In the genomic region with DNA sequence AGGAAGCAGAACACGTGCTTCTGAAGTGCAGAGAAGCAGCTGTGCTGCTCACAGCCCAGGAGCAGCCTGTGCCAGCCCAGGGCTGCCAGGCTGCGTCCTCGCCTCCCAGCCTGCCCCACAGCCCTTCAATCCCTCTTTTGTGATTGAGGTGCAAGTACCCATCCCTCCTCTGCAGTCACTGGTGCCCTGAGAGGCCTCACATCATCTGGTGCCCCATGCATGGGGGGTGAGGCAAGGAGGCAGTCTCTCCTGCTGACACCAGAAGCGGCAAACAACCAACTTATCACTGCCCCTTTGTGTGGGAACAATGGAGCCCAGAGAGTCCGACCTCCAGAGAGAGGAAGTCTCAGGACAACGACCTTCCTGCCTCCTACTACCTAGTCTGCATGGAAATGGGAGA, we compare ENCODE assay signal across 31 cellular contexts. TPM values are rescaled to one million over a fixed set of nuclear protein-coding genes. Genes with fewer than 3 reads are reported as not detected.
DNase-seq lines count a peak whose midpoint lies in the region; ATAC-seq, FAIRE-seq and TF ChIP-seq lines count a peak whose summit lies in the region.
"Had no signal": no experiment of that assay in that cellular context is flagged by ENCODE, and none has a peak within 500 bp of the region (broad histone marks: within the 10 kb centered on the region; RNA-seq: fewer than 3 reads in every experiment).

No MANE protein-coding gene starts in this region.

- H3K4me2 ChIP-seq in A549: no peak overlapping the region

- peak; percentile 32 to 33; a peak in 2 of 6 replicates for ATAC-seq in A549
- no peak for ATAC-seq in GM18505 (IDR thresholded peaks at IDR 0.05; ENCODE audit: unreplicated experiment)
- ATAC-seq: gastrocnemius medialis, HCT116, left lung, natural killer cell, pancreas, right lobe of liver had no signal

- TF ChIP-seq CTCF in A549 (IDR thresholded peaks at IDR 0.05) (no peak), thyroid gland (IDR thresholded peaks at IDR 0.05) (no peak)

- no peak for TF ChIP-seq EP300 in A549 (IDR thresholded peaks at IDR 0.05)

- no peaks in the 10 kb centered on the region for H3K36me3 ChIP-seq in thyroid gland
- H3K36me3 ChIP-seq: ascending aorta, BE2C, gastrocnemius medialis, left lung, pancreas, right lobe of liver had no signal

- FAIRE-seq in A549 (lab: Jason Lieb, UNC): no peak
- FAIRE-seq: A204.1, pancreas, RCC 7860 had no signal

- POLR2A ChIA-PET in A549 (lab: Yijun Ruan, JAX): no interaction called here

- CTCF ChIA-PET in A549 (lab: Yijun Ruan, JAX): no interaction called here

- no peak for TF ChIP-seq RAD21 in A549 (conservative IDR thresholded peaks at IDR 0.05 in 1 of 2, IDR thresholded peaks at IDR 0.05 in 1 of 2)

- H3K4me1 ChIP-seq in A549 (no peaks in the 10 kb centered on the region), thyroid gland (no peaks in the 10 kb centered on the region)
- H3K4me1 ChIP-seq: ascending aorta, gastrocnemius medialis, left lung, pancreas, right lobe of liver had no signal

- intact Hi-C loops in thyroid gland (cut with DNase I): no loop called here

- no peaks in the 10 kb centered on the region for H3K27me3 ChIP-seq in thyroid gland
- H3K27me3 ChIP-seq: ascending aorta, BE2C, gastrocnemius medialis, pancreas, right lobe of liver had no signal

- 20% methylated on average over 4 of the region's 6 CpGs for WGBS in A549 (ENCODE audit: missing lambda C conversion rate)
- whole genome bisulfite sequencing in thyroid gland, 2 donors: 42 to 46% methylated on average over 4 to 6 of the region's 6 CpGs

- DNase-seq in A549 (ENCODE audit: low read depth in 1 of 2, low spot score in 1 of 2) (no peak), anterior cingulate cortex (lab: John Stamatoyannopoulos, UW) (peak in 32 of 58 donors; percentile 8 to 85 (median 47)), left kidney (ENCODE audit: low read depth, low spot score) (peak; percentile 41), pons (ENCODE audit: low spot score) (peak; percentile 96), amniotic stem cell (lab: John Stamatoyannopoulos, UW) (no peak), thyroid gland (no peak)
- no peak for DNase-seq in stimulated activated CD4-positive, alpha-beta T cell treated with anti-CD3 and anti-CD28 coated beads, Interleukin-4, amount 100 ng/mL, for 24 hours
- DNase-seq: activated CD4-positive, alpha-beta T cell treated with anti-CD3 and anti-CD28 coated beads, Interleukin-2, amount 50 U/mL, for 4 hours; activated CD4-positive, CD25-positive, alpha-beta regulatory T cell; activated naive CD4-positive, alpha-beta T cell treated with anti-CD3 and anti-CD28 coated beads, Interleukin-2, amount 10 ng/mL, durations not matched to agents 7 days and 5 days; BE2C; central memory CD4-positive, alpha-beta T cell; gastrocnemius medialis; immature natural killer cell; left lung; natural killer cell; NCI-H1092 treated with DMSO at 0.1 percent for 48 hours; NCI-H2029 treated with DMSO at 0.1 percent for 48 hours; NCI-H226; pancreas; right lobe of liver; SIG-M5; stimulated activated CD4-positive, alpha-beta T cell treated with anti-CD3 and anti-CD28 coated beads, Interleukin-12 subunit alpha, Interleukin-12 subunit beta, amount 100 ng/mL, for 4 hours; stimulated activated CD4-positive, alpha-beta T cell treated with anti-CD3 and anti-CD28 coated beads, Interleukin-4, amount 100 ng/mL, for 1 hour had no signal

- no peak overlapping the region for H3K27ac ChIP-seq in A549
- H3K27ac ChIP-seq in thyroid gland: no peak overlapping the region
- H3K27ac ChIP-seq: ascending aorta, gastrocnemius medialis, left lung, pancreas, right lobe of liver had no signal

- TF ChIP-seq POLR2A in A549 (IDR thresholded peaks at IDR 0.05; ENCODE audit: low read length) (no peak), GM18505 (IDR thresholded peaks at IDR 0.05; ENCODE audit: borderline replicate concordance, extremely low read depth, insufficient read depth, insufficient read length) (no peak), thyroid gland (IDR thresholded peaks at IDR 0.05) (no peak)

- H3K4me3 ChIP-seq in A549 (no peak overlapping the region), thyroid gland (replicated peaks in 1 of 3) (no peak overlapping the region)
- H3K4me3 ChIP-seq: ascending aorta, gastrocnemius medialis, left lung, pancreas, right lobe of liver had no signal

- H3K9me3 ChIP-seq in A549 (no peaks in the 10 kb centered on the region), thyroid gland (no peaks in the 10 kb centered on the region)
- H3K9me3 ChIP-seq: ascending aorta, BE2C, gastrocnemius medialis, left lung, pancreas, right lobe of liver had no signal

TF ChIP-seq in A549, 52 proteins besides CTCF, POLR2A, EP300 and RAD21:
- TF ChIP-seq TFCP2L1 (CRISPR knock-in tag; IDR thresholded peaks at IDR 0.05): no peak
TF ChIP-seq in A549: peak in this region for 0.

RNA-seq across cellular contexts. Expression of gene FGFR2, which starts 49.8 kb away (rescaled TPM):
- 0.16 and 0.25 TPM in 2 replicates for polyA plus RNA-seq in A549 (2011; rRNA removed)
- polyA plus RNA-seq in A549 (2012; cell fraction: cytosol; rRNA removed): 0.09 and 0.13 TPM in 2 replicates
- 0.10 and 0.23 TPM in 2 replicates for polyA plus RNA-seq in A549 (2012; cell fraction: nucleus; rRNA removed)
- polyA plus RNA-seq in A549 (2017; fragmentation: RNase III; extraction: RNeasy Plus Mini Kit Qiagen cat#74134 plus additional on column Dnase treatment): 0.09 to 0.22 TPM (median 0.21 TPM) in 3 replicates
- polyA minus RNA-seq in A549 (2011; rRNA and poly(A)+ RNA removed): 0.39 and 0.41 TPM in 2 replicates
- 100 to 1,000 TPM in 3 of 4 donors, 10 to 100 TPM in 1; 65.6 to 149 (median 122) TPM for total RNA-seq in thyroid gland
- total RNA-seq: activated T-helper 1 cell treated with anti-CD3 and anti-CD28 coated beads, Interleukin-12 subunit alpha, Interleukin-12 subunit beta, Interleukin-2, Interleukin-4 antibody, amounts not matched to agents 30 ng/mL and 10 ng/mL and 1 ng/mL, durations not matched to agents 14 hours and 24 hours and 36 hours; mononuclear cell had no signal
- polyA plus RNA-seq: immature natural killer cell had no signal

Comparison
In these comparisons a context has a peak if more than half of its experiments do, and no peak if none do; other contexts are left out.
1. DNase-seq: peak in anterior cingulate cortex (32 of 58), left kidney (single experiment) and pons (single experiment); none in A549 (0 of 2), stimulated activated CD4-positive, alpha-beta T cell treated with anti-CD3 and anti-CD28 coated beads, Interleukin-4, amount 100 ng/mL, for 24 hours (single experiment), amniotic stem cell (single experiment) and thyroid gland (0 of 2).